23 cellular contexts compared by ENCODE assay signal in genomic region chr11:104221455-104221854, GRCh38.
"Had no signal": no experiment of that assay in that cellular context is flagged by ENCODE, and none has a peak within 500 bp of the region (broad histone marks: within the 10 kb centered on the region; RNA-seq: fewer than 3 reads in every experiment).

No MANE protein-coding gene starts in this region.

- H3K36me3 ChIP-seq: left lung, ovary, right atrium auricular region, right lobe of liver, tibial nerve, uterus had no signal

- H3K4me2 ChIP-seq: smooth muscle cell had no signal

- ATAC-seq: left colon; left lung; mucosa of descending colon; naive thymus-derived CD4-positive, alpha-beta T cell; natural killer cell treated with Interleukin-12 subunit alpha and Interleukin-12 subunit beta and Interleukin-15 and Interleukin-18, amount 100 ng/mL, for 72 hours; right lobe of liver; stimulated activated memory B cell treated with anti-CD40 and anti-IgM and Interleukin-4, amounts not matched to agents 10 μg/mL and 1 μg/mL and 100 μg/mL, for 72 hours; stimulated activated naive CD8-positive, alpha-beta T cell treated with anti-CD3 and anti-CD28 coated beads, Interleukin-15, amount 100 ng/mL, for 72 hours had no signal

- H3K27me3 ChIP-seq: left lung, ovary, right atrium auricular region, right lobe of liver, tibial nerve, uterus had no signal

- H3K9me3 ChIP-seq: mucosa of descending colon, ovary, right atrium auricular region, right lobe of liver, tibial nerve, uterus had no signal

- H3K27ac ChIP-seq: left lung, ovary, right atrium auricular region, right lobe of liver, tibial nerve, uterus had no signal

- H3K4me3 ChIP-seq: left lung, lung, mucosa of descending colon, ovary, right atrium auricular region, right lobe of liver, smooth muscle cell, tibial nerve, uterus had no signal

- DNase-seq: immature natural killer cell; kidney; left colon; left lung; midbrain; mucosa of descending colon; naive thymus-derived CD4-positive, alpha-beta T cell; ovary; right lobe of liver; stimulated activated CD4-positive, alpha-beta T cell treated with anti-CD3 and anti-CD28 coated beads, Interleukin-1b, Interleukin-23, amount 100 ng/mL, for 48 hours; stimulated activated CD4-positive, alpha-beta T cell treated with anti-CD3 and anti-CD28 coated beads, Interleukin-2, amount 100 ng/mL, for 48 hours; stimulated activated CD4-positive, alpha-beta T cell treated with anti-CD3 and anti-CD28 coated beads, Interleukin-4, amount 100 ng/mL, for 4 hours; stimulated activated CD8-positive, alpha-beta memory T cell treated with anti-CD3 and anti-CD28 coated beads, Interleukin-4, amount 100 ng/mL, for 48 hours; stimulated activated naive CD4-positive, alpha-beta T cell treated with Interleukin-2 at 50 U/mL for 16 hours; stimulated activated naive CD8-positive, alpha-beta T cell treated with anti-CD3 and anti-CD28 coated beads, Interleukin-15, amount 100 ng/mL, for 72 hours; substantia nigra; uterus had no signal
